8 cellular contexts compared by ENCODE assay signal in the genomic region with DNA sequence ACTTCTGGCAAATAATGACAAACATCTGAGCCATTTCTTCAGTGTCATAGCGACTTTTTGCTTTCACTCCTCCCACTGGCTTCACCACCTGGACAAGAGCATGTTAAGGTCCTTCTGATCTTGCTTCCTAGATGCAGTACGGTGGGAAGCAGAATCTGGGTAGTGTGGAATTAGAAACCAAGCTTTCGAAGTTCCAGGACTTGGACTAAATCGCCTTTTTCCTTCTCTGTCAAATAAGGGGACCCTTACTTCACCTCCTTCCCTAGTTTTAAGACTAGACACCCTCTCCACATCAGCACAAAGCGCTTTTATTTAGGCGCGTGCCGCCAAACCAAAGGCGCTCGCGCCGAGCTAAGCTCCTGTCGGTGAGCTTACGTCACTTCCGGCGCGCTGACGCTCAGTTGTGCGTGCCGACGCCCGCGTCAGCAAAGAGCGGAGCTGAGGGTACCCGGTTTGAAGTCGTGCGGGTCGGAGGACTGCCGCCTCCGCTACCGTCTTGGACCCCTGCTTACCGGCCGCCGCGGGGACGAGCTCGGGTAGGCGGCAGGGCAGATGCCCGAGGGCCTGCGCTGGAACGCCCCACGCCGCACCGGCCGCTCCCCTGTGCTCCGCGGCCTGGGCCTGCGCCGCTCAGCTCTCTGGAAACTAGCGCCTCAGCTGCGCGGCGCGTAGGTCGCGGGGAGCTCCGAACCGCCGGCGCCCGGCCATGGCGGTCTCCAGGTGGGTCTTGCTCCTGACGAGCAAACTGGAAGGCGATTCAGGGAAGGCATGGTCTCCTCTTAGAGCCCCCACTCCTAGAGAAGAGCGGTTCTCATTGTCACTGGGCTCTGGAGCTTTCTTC. TPM values are rescaled to one million over a fixed set of nuclear protein-coding genes. Genes with fewer than 3 reads are reported as not detected.
DNase-seq lines count a peak whose midpoint lies in the region; ATAC-seq, FAIRE-seq and TF ChIP-seq lines count a peak whose summit lies in the region.

A gene (plus strand): TSS at position 400 of the 841 bp plus-strand sequence. CDS start 307 bp downstream, at position 707.

- H2AFZ ChIP-seq in HepG2 (ENCODE audit: low read length) = peak within 1 kb of the TSS; percentile 89

- in situ Hi-C loops in HepG2 (cut with HindIII; ENCODE audit: extremely low pct_ligation_motif_present, low pct_unique_long_range_greater_than_20kb) = no loop called here

- WGBS in HepG2 (ENCODE audit: low lambda C conversion rate) = 0% methylated on average over 24 of the region's 65 CpGs

- BruUV-seq in HepG2 (replicated peaks; lab: Mats Ljungman, UMichigan) = no TSS peak

- H3K4me1 ChIP-seq in BLaER1 = peaks cover 37% of the 10 kb centered on the region
- H3K4me1 ChIP-seq in HepG2 (ENCODE audit: insufficient read depth, low read length) = peaks cover 56% of the 10 kb centered on the region

- H3K27me3 ChIP-seq in BLaER1 = no peaks in the 10 kb centered on the region
- H3K27me3 ChIP-seq in HepG2 (ENCODE audit: control insufficient read depth in 1 of 2, insufficient read depth in 2 of 2, low read length in 2 of 2) = no peaks in the 10 kb centered on the region; a peak in 1 of 5 replicates

- peak; percentile 97 for ATAC-seq in HG03457 (IDR thresholded peaks at IDR 0.05; ENCODE audit: unreplicated experiment)
- ATAC-seq in HepG2 = peak; percentile 97

- H3K9ac ChIP-seq in BLaER1 (peak within 1 kb of the TSS; percentile 90), HepG2 (ENCODE audit: insufficient read depth, low read depth, low read length) (peak within 1 kb of the TSS; percentile 80)

- FAIRE-seq in GM19239 (lab: Jason Lieb, UNC) = peak; percentile 99
- FAIRE-seq in HepG2 (lab: Jason Lieb, UNC) = peak; percentile 77

- H3K27ac ChIP-seq in BLaER1 (peak within 1 kb of the TSS; percentile 91), HepG2 (ENCODE audit: extremely low read length, insufficient read depth, low read length) (peak within 1 kb of the TSS; percentile 86)

- H3K36me3 ChIP-seq in BLaER1 = peaks cover 16% of the 10 kb centered on the region; the same call in 1 of the 2 replicates
- H3K36me3 ChIP-seq in HepG2 (replicated peaks in 1 of 2; ENCODE audit: control insufficient read depth in 1 of 2, insufficient read depth in 2 of 2, low read length in 2 of 2) = no peaks in the 10 kb centered on the region; a peak in 1 of 5 replicates

- POLR2A ChIA-PET in HepG2 (lab: Yijun Ruan, JAX) = interaction anchor here (0.6 to 2.1 kb wide), 17 partner anchors 9 to 667 kb away, joined by 3 to 13 read pairs (median 4); a partner anchor contains a TSS

- DNase-seq in GM19239 (ENCODE audit: insufficient read length, low spot score) (peak; percentile 70), NCI-H748 (lab: John Stamatoyannopoulos, UW; ENCODE audit: unreplicated experiment) (peak; percentile 93), dermis microvascular lymphatic vessel endothelial cell (ENCODE audit: low read depth in 2 of 2) (peak; percentile 89 to 95), HepG2 (ENCODE audit: low spot score) (peak; percentile 85)
- DNase-seq in activated CD4-positive, alpha-beta T cell treated with anti-CD3 and anti-CD28 coated beads, Interleukin-2, amount 50 U/mL, for 4 hours = peak; percentile 88 to 89
- peak; percentile 90 for DNase-seq in stimulated activated CD4-positive, alpha-beta T cell treated with anti-CD3 and anti-CD28 coated beads, Interleukin-4, amount 100 ng/mL, for 24 hours

- intact Hi-C loops in HepG2 (cut with micrococcal nuclease; ENCODE audit: unreplicated experiment) = loop anchor here (2.0 kb wide), 1 partner anchor 15 kb away; a partner anchor contains a TSS

- CTCF ChIA-PET in HepG2 (lab: Yijun Ruan, JAX; ENCODE audit: low intra/inter-chr PET ratio, low total read pairs) = no interaction called here

- TF ChIP-seq RAD21 in HepG2 (CRISPR knock-in tag; IDR thresholded peaks at IDR 0.05) = no peak

- H3K9me3 ChIP-seq in BLaER1 (peaks cover 16% of the 10 kb centered on the region; the same call in 1 of the 2 replicates), HepG2 (ENCODE audit: low read length) (peaks cover 9% of the 10 kb centered on the region; the same call in 1 of the 2 replicates)

- TF ChIP-seq EP300 in HepG2 (IDR thresholded peaks at IDR 0.05; ENCODE audit: low read depth in 2 of 2, low read length in 2 of 2) (0 out of 4 replicates have a peak, but pooled peaks of 1 of the 2 experiments have one; percentile 33), HepG2 (CRISPR knock-in tag; IDR thresholded peaks at IDR 0.05; ENCODE audit: borderline replicate concordance) (no peak; the same call in 1 of the 2 replicates)

- peak; percentile 93 to 96 for TF ChIP-seq POLR2A in HepG2 (IDR thresholded peaks at IDR 0.05; ENCODE audit: insufficient read depth in 1 of 2, low read depth in 2 of 2, low read length in 2 of 2)

- no peak; the same call in 1 of the 2 replicates for TF ChIP-seq CTCF in HepG2 (CRISPR knock-in tag; IDR thresholded peaks at IDR 0.05)

- H3K4me3 ChIP-seq in BLaER1 (peak within 1 kb of the TSS; percentile 92), HepG2 (replicated peaks in 1 of 3; ENCODE audit: insufficient read depth in 1 of 3, low read depth in 2 of 3, low read length in 3 of 3) (peak within 1 kb of the TSS; percentile 68 to 96 (median 76))

- H3K4me2 ChIP-seq in BLaER1 = peak within 1 kb of the TSS; percentile 82
- H3K4me2 ChIP-seq in HepG2 (ENCODE audit: low read depth, low read length) = peak within 1 kb of the TSS; percentile 82

- H4K20me1 ChIP-seq in BLaER1 = peaks cover 49% of the 10 kb centered on the region
- H4K20me1 ChIP-seq in HepG2 (ENCODE audit: insufficient read depth, low read length) = peaks cover 8% of the 10 kb centered on the region

- H3K79me2 ChIP-seq in HepG2 (ENCODE audit: insufficient read depth, low read length) = peaks cover 46% of the 10 kb centered on the region

TF ChIP-seq in HepG2, 621 proteins besides CTCF, POLR2A, EP300 and RAD21 (continues in another document):
- no peak for TF ChIP-seq MLLT10 (CRISPR knock-in tag; IDR thresholded peaks at IDR 0.05)
- TF ChIP-seq, protein P1, sequence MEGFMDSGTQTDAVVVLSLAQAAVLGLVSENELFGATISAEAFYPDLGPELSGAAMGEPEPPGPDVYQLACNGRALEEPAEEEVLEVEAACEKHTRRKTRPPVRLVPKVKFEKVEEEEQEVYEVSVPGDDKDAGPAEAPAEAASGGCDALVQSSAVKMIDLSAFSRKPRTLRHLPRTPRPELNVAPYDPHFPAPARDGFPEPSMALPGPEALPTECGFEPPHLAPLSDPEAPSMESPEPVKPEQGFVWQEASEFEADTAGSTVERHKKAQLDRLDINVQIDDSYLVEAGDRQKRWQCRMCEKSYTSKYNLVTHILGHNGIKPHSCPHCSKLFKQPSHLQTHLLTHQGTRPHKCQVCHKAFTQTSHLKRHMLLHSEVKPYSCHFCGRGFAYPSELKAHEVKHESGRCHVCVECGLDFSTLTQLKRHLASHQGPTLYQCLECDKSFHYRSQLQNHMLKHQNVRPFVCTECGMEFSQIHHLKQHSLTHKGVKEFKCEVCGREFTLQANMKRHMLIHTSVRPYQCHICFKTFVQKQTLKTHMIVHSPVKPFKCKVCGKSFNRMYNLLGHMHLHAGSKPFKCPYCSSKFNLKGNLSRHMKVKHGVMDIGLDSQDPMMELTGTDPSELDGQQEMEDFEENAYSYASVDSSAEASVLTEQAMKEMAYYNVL (CRISPR knock-in tag; IDR thresholded peaks at IDR 0.05; ENCODE audit: borderline replicate concordance) = peak; percentile 73; the same call in 1 of the 2 replicates
- peak; percentile 81 for TF ChIP-seq SMAD3 (CRISPR knock-in tag; IDR thresholded peaks at IDR 0.05)
- TF ChIP-seq ZNF670 (CRISPR knock-in tag; IDR thresholded peaks at IDR 0.05; ENCODE audit: borderline replicate concordance) = peak; percentile 82
- no peak for TF ChIP-seq SMC3 (IDR thresholded peaks at IDR 0.05; ENCODE audit: low read length)
- TF ChIP-seq, protein P2, sequence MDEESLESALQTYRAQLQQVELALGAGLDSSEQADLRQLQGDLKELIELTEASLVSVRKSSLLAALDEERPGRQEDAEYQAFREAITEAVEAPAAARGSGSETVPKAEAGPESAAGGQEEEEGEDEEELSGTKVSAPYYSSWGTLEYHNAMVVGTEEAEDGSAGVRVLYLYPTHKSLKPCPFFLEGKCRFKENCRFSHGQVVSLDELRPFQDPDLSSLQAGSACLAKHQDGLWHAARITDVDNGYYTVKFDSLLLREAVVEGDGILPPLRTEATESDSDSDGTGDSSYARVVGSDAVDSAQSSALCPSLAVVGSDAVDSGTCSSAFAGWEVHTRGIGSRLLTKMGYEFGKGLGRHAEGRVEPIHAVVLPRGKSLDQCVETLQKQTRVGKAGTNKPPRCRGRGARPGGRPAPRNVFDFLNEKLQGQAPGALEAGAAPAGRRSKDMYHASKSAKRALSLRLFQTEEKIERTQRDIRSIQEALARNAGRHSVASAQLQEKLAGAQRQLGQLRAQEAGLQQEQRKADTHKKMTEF (CRISPR knock-in tag; IDR thresholded peaks at IDR 0.05) = peak; percentile 89

RNA-seq across cellular contexts. Expression of the gene that starts here (rescaled TPM):
- 23.7 and 25.8 TPM in 2 replicates for total RNA-seq in dermis microvascular lymphatic vessel endothelial cell
- 31.6 and 38.6 TPM in 2 replicates for total RNA-seq in HepG2 (2016; rRNA removed; fragmentation: Illumina TruSeq; extraction: Trizol)
- total RNA-seq in HepG2 (2016; cell fraction: cytosol; rRNA removed; fragmentation: Illumina TruSeq; extraction: Trizol; ENCODE audit: low read depth) = 8.0 and 9.2 TPM in 2 replicates
- total RNA-seq in HepG2 (2016; cell fraction: insoluble cytoplasmic fraction; rRNA removed; fragmentation: Illumina TruSeq; extraction: Trizol) = 31.4 and 36.8 TPM in 2 replicates
- 8.3 and 9.6 TPM in 2 replicates for total RNA-seq in HepG2 (2016; cell fraction: membrane; rRNA removed; fragmentation: Illumina TruSeq; extraction: Trizol)
- 80.5 and 84.8 TPM in 2 replicates for total RNA-seq in HepG2 (2016; cell fraction: nucleus; rRNA removed; fragmentation: Illumina TruSeq; extraction: Trizol)
- 54.1 and 69.5 TPM in 2 replicates for polyA plus RNA-seq in HepG2 (2011; rRNA removed)
- polyA plus RNA-seq in HepG2 (2011; cell fraction: cytosol; rRNA removed) = 5.2 and 8.6 TPM in 2 replicates
- polyA plus RNA-seq in HepG2 (2011; cell fraction: nucleus; rRNA removed) = 164 and 215 TPM in 2 replicates
- 40.0 and 44.5 TPM in 2 replicates for polyA plus RNA-seq in HepG2 (2012)
- 0.36 and 0.45 TPM in 2 replicates for polyA plus RNA-seq in HepG2 (2016; cell fraction: cytosol; fragmentation: Illumina TruSeq; extraction: Trizol; ENCODE audit: low read depth)
- polyA plus RNA-seq in HepG2 (2016; cell fraction: insoluble cytoplasmic fraction; fragmentation: Illumina TruSeq; extraction: Trizol; ENCODE audit: low read depth) = 13.0 and 14.0 TPM in 2 replicates
- polyA plus RNA-seq in HepG2 (2016; cell fraction: membrane; fragmentation: Illumina TruSeq; extraction: Trizol; ENCODE audit: low read depth) = 1.2 and 1.5 TPM in 2 replicates
- 97.2 and 103 TPM in 2 replicates for polyA plus RNA-seq in HepG2 (2016; cell fraction: nucleus; fragmentation: Illumina TruSeq; extraction: Trizol; ENCODE audit: insufficient read depth, low read depth)
- polyA minus RNA-seq in HepG2 (2011; rRNA and poly(A)+ RNA removed; ENCODE audit: low replicate concordance) = 26.6 and 41.6 TPM in 2 replicates
- 18.0 and 18.8 TPM in 2 replicates for polyA minus RNA-seq in HepG2 (2011; cell fraction: cytosol; rRNA and poly(A)+ RNA removed)
- polyA minus RNA-seq in HepG2 (2011; cell fraction: nucleus; rRNA and poly(A)+ RNA removed) = 224 and 265 TPM in 2 replicates

Comparison
In these comparisons a context has a peak if more than half of its experiments do, and no peak if none do; other contexts are left out.
1. Peak in every context shown above with its lines: DNase-seq, ATAC-seq, H3K4me3 ChIP-seq and H3K27ac ChIP-seq.